ENCODE assay signal across 8 cellular contexts in the genomic region with DNA sequence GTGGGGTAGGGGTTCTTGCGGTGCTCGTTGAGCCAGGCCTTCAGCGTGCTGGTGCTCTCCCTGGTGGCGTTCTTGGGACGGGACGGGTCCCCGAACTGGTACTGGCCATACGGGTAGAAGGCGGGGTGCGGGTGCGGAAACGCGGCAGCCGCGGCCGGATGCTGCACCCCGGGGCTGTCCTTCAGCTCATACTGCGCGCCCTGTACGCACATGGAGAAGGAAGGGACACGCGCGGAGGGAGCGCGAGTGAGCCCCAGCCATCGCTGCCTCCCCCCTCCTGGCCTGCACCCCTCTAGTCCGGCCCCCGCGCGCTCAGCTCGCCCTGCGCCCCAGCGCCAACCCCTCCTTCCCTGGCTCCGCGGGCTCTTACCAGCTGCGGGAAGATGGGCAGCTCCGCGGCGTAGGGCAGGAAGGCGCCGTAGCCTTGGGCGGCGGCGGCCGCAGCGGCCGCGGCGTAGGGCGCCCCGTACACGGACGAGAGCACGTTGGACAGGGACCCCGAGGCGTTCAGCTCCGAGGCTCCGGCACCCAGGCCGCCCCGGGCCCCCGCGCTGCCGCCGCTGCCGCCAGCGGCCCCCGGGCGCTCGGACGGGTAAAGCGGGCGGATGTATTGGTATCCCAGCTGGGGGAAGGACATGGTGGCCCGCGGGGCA. TPM values are rescaled to one million over a fixed set of nuclear protein-coding genes. Genes with fewer than 3 reads are reported as not detected.
DNase-seq lines count a peak whose midpoint lies in the region; ATAC-seq and TF ChIP-seq lines count a peak whose summit lies in the region.

No MANE protein-coding gene starts in this region.

- H3K4me3 ChIP-seq in coronary artery: peak overlapping the region; percentile 79

- DNase-seq in EH (ENCODE audit: low read depth) (peak; percentile 60), NCI-H1105 (lab: John Stamatoyannopoulos, UW) (peak; percentile 28), coronary artery (ENCODE audit: low spot score) (no peak), myocyte (ENCODE audit: low read depth) (peak; percentile 70), DMS79 (lab: John Stamatoyannopoulos, UW) (no peak)

- peak overlapping the region; percentile 80 to 92 for H3K27ac ChIP-seq in coronary artery

- ATAC-seq in GM18520 (IDR thresholded peaks at IDR 0.05; ENCODE audit: unreplicated experiment) (no peak), GM19324 (IDR thresholded peaks at IDR 0.05; ENCODE audit: low FRiP score, unreplicated experiment) (no peak), HG02938 (IDR thresholded peaks at IDR 0.05; ENCODE audit: unreplicated experiment) (no peak)

- no peak for TF ChIP-seq CTCF in coronary artery (IDR thresholded peaks at IDR 0.05)

RNA-seq across cellular contexts. Expression of gene IRX3, which starts 1.0 kb away (rescaled TPM):
- total RNA-seq in myocyte: 67.1 and 109 TPM in 2 replicates
- 25.0 TPM for polyA plus RNA-seq in myocyte (2012)

Comparison
In these comparisons a context has a peak if more than half of its experiments do, and no peak if none do; other contexts are left out.
1. DNase-seq: peak in EH (single experiment), NCI-H1105 (single experiment) and myocyte (single experiment); none in coronary artery (single experiment) and DMS79 (single experiment).